In genomic region chr10:128011059-128011979, GRCh38 we compare ENCODE assay signal across 8 cellular contexts.
DNase-seq lines count a peak whose midpoint lies in the region; ATAC-seq and TF ChIP-seq lines count a peak whose summit lies in the region.

No MANE protein-coding gene starts in this region.

- H3K27me3 ChIP-seq in lower lobe of right lung (ENCODE audit: low read depth): no peaks in the 10 kb centered on the region

- no peaks in the 10 kb centered on the region for H3K36me3 ChIP-seq in lower lobe of right lung

- DNase-seq in AG08395 (ENCODE audit: low spot score): peak; percentile 95
- peak; percentile 30 for DNase-seq in NCI-H226
- peak; percentile 91 for DNase-seq in activated CD4-positive, alpha-beta T cell treated with anti-CD3 and anti-CD28 coated beads for 48 hours
- peak; percentile 84 for DNase-seq in coronary artery (ENCODE audit: low spot score)
- peak; percentile 89 for DNase-seq in lower lobe of right lung
- peak; percentile 79 for DNase-seq in stimulated activated CD8-positive, alpha-beta memory T cell treated with anti-CD3 and anti-CD28 coated beads, Interleukin-12 subunit alpha, Interleukin-12 subunit beta, amount 100 ng/mL, for 1 hour (ENCODE audit: low read depth)

- H3K9me3 ChIP-seq in lower lobe of right lung: no peaks in the 10 kb centered on the region

- TF ChIP-seq CTCF in coronary artery (IDR thresholded peaks at IDR 0.05) (peak; percentile 93), lower lobe of right lung (IDR thresholded peaks at IDR 0.05) (no peak)

- intact Hi-C loops in lower lobe of right lung (cut with DNase I): loop anchor here (5.0 kb wide), 1 partner anchor 104 kb away; the partner anchor contains the start of gene PTPRE

- no peak overlapping the region for H3K4me3 ChIP-seq in coronary artery
- H3K4me3 ChIP-seq in lower lobe of right lung: no peak overlapping the region

- H3K27ac ChIP-seq in coronary artery: no peak overlapping the region
- H3K27ac ChIP-seq in lower lobe of right lung: no peak overlapping the region

- H3K4me1 ChIP-seq in lower lobe of right lung: peaks cover 48% of the 10 kb centered on the region

- ATAC-seq in GM18508 (IDR thresholded peaks at IDR 0.05; ENCODE audit: insufficient read depth, unreplicated experiment) (peak; percentile 65), HG02973 (IDR thresholded peaks at IDR 0.05; ENCODE audit: unreplicated experiment) (peak; percentile 87), lower lobe of right lung (peak; percentile 77 to 94)

Comparison
In these comparisons a context has a peak if more than half of its experiments do, and no peak if none do; other contexts are left out.
1. DNase-seq: peak in every context shown above with its lines; median percentile 95 in AG08395; 91 in activated CD4-positive, alpha-beta T cell treated with anti-CD3 and anti-CD28 coated beads for 48 hours; 89 in lower lobe of right lung; 84 in coronary artery; 79 in stimulated activated CD8-positive, alpha-beta memory T cell treated with anti-CD3 and anti-CD28 coated beads, Interleukin-12 subunit alpha, Interleukin-12 subunit beta, amount 100 ng/mL, for 1 hour; 30 in NCI-H226.